ENCODE assay signal across 7 cellular contexts in the genomic region with DNA sequence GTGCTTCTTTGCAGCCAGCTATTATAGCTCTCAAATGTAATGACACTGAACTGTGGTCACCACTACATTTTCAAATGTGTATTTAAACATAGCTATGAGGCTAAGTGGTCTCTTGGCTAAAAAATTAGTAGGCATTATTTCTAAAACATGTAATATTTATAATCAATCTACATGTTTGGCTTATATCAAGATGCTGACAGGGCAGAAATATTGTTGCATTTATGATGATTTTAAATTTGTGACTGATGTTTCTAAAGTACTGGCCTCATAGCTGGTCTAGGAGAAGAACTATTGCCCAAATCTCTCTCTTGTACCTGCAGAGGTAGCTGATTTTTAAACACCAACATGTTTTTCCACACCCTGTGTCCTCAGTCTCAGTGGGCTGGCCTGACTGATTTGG.
"Had no signal": no experiment of that assay in that cellular context is flagged by ENCODE, and none has a peak within 500 bp of the region (broad histone marks: within the 10 kb centered on the region; RNA-seq: fewer than 3 reads in every experiment).

No MANE protein-coding gene starts in this region.

- H3K27me3 Mint-ChIP-seq: IgD-negative memory B cell had no signal

- H3K4me3 ChIP-seq: K562 had no signal

- DNase-seq: KBM-7, KG1 had no signal

- ATAC-seq: K562 had no signal

- H3K4me1 Mint-ChIP-seq: IgD-negative memory B cell had no signal

- FAIRE-seq: HTR-8/SVneo, K562 had no signal

- H3K9ac ChIP-seq: KMS-11 had no signal

- H3K36me3 Mint-ChIP-seq: IgD-negative memory B cell had no signal

- H3K4me2 ChIP-seq: KMS-11 had no signal

- H3K27ac ChIP-seq: HL-60, KMS-11 had no signal

- H3K4me3 Mint-ChIP-seq: IgD-negative memory B cell had no signal

- H3K27ac Mint-ChIP-seq: IgD-negative memory B cell had no signal
